In the genomic region with DNA sequence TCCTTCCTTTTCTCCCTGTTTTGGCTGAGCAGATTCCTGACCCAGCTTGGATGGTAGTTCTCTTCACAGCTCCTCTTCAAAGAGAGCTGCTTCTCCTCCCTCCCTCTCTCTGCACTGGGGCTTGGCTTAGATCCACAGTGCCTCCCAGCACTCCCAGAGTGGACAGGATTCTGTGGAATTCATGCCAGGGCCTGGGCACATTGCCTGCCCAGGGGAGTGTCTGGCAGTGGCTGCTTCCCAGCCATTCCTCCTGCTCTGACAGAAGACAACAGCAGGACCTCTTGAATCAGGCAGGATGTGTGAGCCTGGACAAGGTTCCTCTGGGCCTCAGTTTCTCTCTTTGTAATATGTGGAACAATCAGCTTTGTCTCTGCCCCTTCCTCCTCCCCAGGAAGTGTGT, we compare ENCODE assay signal across 8 cellular contexts. TPM values are rescaled to one million over a fixed set of nuclear protein-coding genes. Genes with fewer than 3 reads are reported as not detected.
A peak's percentile ranks its signal among the peaks of the same experiment; 100 is the strongest.
DNase-seq lines count a peak whose midpoint lies in the region; ATAC-seq, FAIRE-seq and TF ChIP-seq lines count a peak whose summit lies in the region.

No MANE protein-coding gene starts in this region.

- no peak overlapping the region for H3K4me3 Mint-ChIP-seq in stimulated activated effector memory CD8-positive, alpha-beta T cell treated with anti-CD3 and anti-CD28 coated beads, Interleukin-12 subunit alpha, Interleukin-12 subunit beta, amount 100 ng/mL, for 72 hours

- ATAC-seq in HepG2 (no peak), HG03354 (IDR thresholded peaks at IDR 0.05; ENCODE audit: poor library complexity, severe bottlenecking, unreplicated experiment) (no peak)
- ATAC-seq in stimulated activated effector memory CD8-positive, alpha-beta T cell treated with anti-CD3 and anti-CD28 coated beads, Interleukin-12 subunit alpha, Interleukin-12 subunit beta, amount 100 ng/mL, for 72 hours, result no peak

- H3K27me3 ChIP-seq in liver (ENCODE audit: control insufficient read depth in 4 of 4, insufficient read depth in 4 of 4, low read length in 3 of 4) (peaks cover 0 to 18% (median 1%) of the 10 kb centered on the region in 4 donors), HepG2 (ENCODE audit: control insufficient read depth in 1 of 2, insufficient read depth in 2 of 2, low read length in 2 of 2) (peaks cover 7 to 35% of the 10 kb centered on the region in 2 experiments; a peak in 4 of 5 replicates), colonic mucosa (no peaks in the 10 kb centered on the region)

- POLR2A ChIA-PET in HepG2 (lab: Yijun Ruan, JAX), result no interaction called here

- H3K79me2 ChIP-seq in HepG2 (ENCODE audit: insufficient read depth, low read length), result no peaks in the 10 kb centered on the region

- H3K4me3 ChIP-seq in liver (ENCODE audit: low read depth in 1 of 3, low read length in 3 of 3) (no peak overlapping the region), HepG2 (replicated peaks in 1 of 3; ENCODE audit: insufficient read depth in 1 of 3, low read depth in 2 of 3, low read length in 3 of 3) (no peak overlapping the region), colonic mucosa (no peak overlapping the region)

- no peak for FAIRE-seq in HepG2 (lab: Jason Lieb, UNC)

- intact Hi-C loops in HepG2 (cut with micrococcal nuclease; ENCODE audit: unreplicated experiment) (no loop called here), colonic mucosa (cut with DNase I) (no loop called here)

- H3K36me3 Mint-ChIP-seq in stimulated activated effector memory CD8-positive, alpha-beta T cell treated with anti-CD3 and anti-CD28 coated beads, Interleukin-12 subunit alpha, Interleukin-12 subunit beta, amount 100 ng/mL, for 72 hours, result no peaks in the 10 kb centered on the region

- TF ChIP-seq EP300 in HepG2 (IDR thresholded peaks at IDR 0.05; ENCODE audit: low read depth in 2 of 2, low read length in 2 of 2) (no peak), HepG2 (CRISPR knock-in tag; IDR thresholded peaks at IDR 0.05; ENCODE audit: borderline replicate concordance) (no peak)

- CTCF ChIA-PET in HepG2 (lab: Yijun Ruan, JAX; ENCODE audit: low intra/inter-chr PET ratio, low total read pairs), result no interaction called here

- H3K4me1 ChIP-seq in liver (ENCODE audit: control insufficient read depth in 4 of 4, insufficient read depth in 4 of 4, low read length in 3 of 4) (peaks cover 5 to 16% (median 8%) of the 10 kb centered on the region in 4 donors), HepG2 (ENCODE audit: insufficient read depth, low read length) (peaks cover 12% of the 10 kb centered on the region), colonic mucosa (peaks cover 13% of the 10 kb centered on the region)

- no peaks in the 10 kb centered on the region for H3K36me3 ChIP-seq in liver (ENCODE audit: control insufficient read depth in 4 of 4, insufficient read depth in 3 of 4, low read depth in 1 of 4, low read length in 3 of 4)
- H3K36me3 ChIP-seq in HepG2 (replicated peaks in 1 of 2; ENCODE audit: control insufficient read depth in 1 of 2, insufficient read depth in 2 of 2, low read length in 2 of 2), result no peaks in the 10 kb centered on the region
- no peaks in the 10 kb centered on the region for H3K36me3 ChIP-seq in colonic mucosa

- in situ Hi-C loops in HepG2 (cut with HindIII; ENCODE audit: extremely low pct_ligation_motif_present, low pct_unique_long_range_greater_than_20kb), result loop anchor here (25.0 kb wide), 1 partner anchor 88 kb away; no protein-coding TSS in a partner anchor

- peaks cover 10% of the 10 kb centered on the region for H3K4me1 Mint-ChIP-seq in stimulated activated effector memory CD8-positive, alpha-beta T cell treated with anti-CD3 and anti-CD28 coated beads, Interleukin-12 subunit alpha, Interleukin-12 subunit beta, amount 100 ng/mL, for 72 hours

- H3K9me3 Mint-ChIP-seq in stimulated activated effector memory CD8-positive, alpha-beta T cell treated with anti-CD3 and anti-CD28 coated beads, Interleukin-12 subunit alpha, Interleukin-12 subunit beta, amount 100 ng/mL, for 72 hours, result no peaks in the 10 kb centered on the region

- no peaks in the 10 kb centered on the region for H3K9me3 ChIP-seq in liver (ENCODE audit: control insufficient read depth in 4 of 4, low read length in 3 of 4)
- H3K9me3 ChIP-seq in HepG2 (ENCODE audit: low read length), result no peaks in the 10 kb centered on the region
- H3K9me3 ChIP-seq in colonic mucosa, result no peaks in the 10 kb centered on the region

- H3K4me2 ChIP-seq in HepG2 (ENCODE audit: low read depth, low read length), result no peak overlapping the region

- TF ChIP-seq CTCF in liver (IDR thresholded peaks at IDR 0.05; ENCODE audit: low read depth, low read length, missing input control), result no peak
- TF ChIP-seq CTCF in HepG2 (CRISPR knock-in tag; IDR thresholded peaks at IDR 0.05), result no peak
- no peak for TF ChIP-seq CTCF in colonic mucosa (IDR thresholded peaks at IDR 0.05)

- H4K20me1 ChIP-seq in HepG2 (ENCODE audit: insufficient read depth, low read length), result no peaks in the 10 kb centered on the region

- no TSS peak for BruUV-seq in HepG2 (replicated peaks; lab: Mats Ljungman, UMichigan)

- no peak overlapping the region for H3K27ac ChIP-seq in liver (ENCODE audit: low read depth in 1 of 2, low read length in 2 of 2)
- no peak overlapping the region for H3K27ac ChIP-seq in HepG2 (ENCODE audit: extremely low read length, insufficient read depth, low read length)
- H3K27ac ChIP-seq in colonic mucosa, result no peak overlapping the region

- no peak for TF ChIP-seq POLR2A in HepG2 (IDR thresholded peaks at IDR 0.05; ENCODE audit: insufficient read depth in 1 of 2, low read depth in 2 of 2, low read length in 2 of 2)

- H3K27ac Mint-ChIP-seq in stimulated activated effector memory CD8-positive, alpha-beta T cell treated with anti-CD3 and anti-CD28 coated beads, Interleukin-12 subunit alpha, Interleukin-12 subunit beta, amount 100 ng/mL, for 72 hours, result no peak overlapping the region

- H3K9ac ChIP-seq in liver (ENCODE audit: low read depth in 1 of 2, low read length in 2 of 2) (no peak overlapping the region), HepG2 (ENCODE audit: insufficient read depth, low read depth, low read length) (no peak overlapping the region), colonic mucosa (ENCODE audit: low read depth in 2 of 2, low read length in 2 of 2) (peak overlapping the region in 1 of 2 donors; percentile 49)

- peak in 1 of 2 donors; percentile 61 for TF ChIP-seq RAD21 in liver (IDR thresholded peaks at IDR 0.05)
- no peak for TF ChIP-seq RAD21 in HepG2 (CRISPR knock-in tag; IDR thresholded peaks at IDR 0.05)

- no peak for DNase-seq in HepG2 (ENCODE audit: low spot score)
- DNase-seq in colonic mucosa, result peak; percentile 74
- DNase-seq in medulla oblongata (ENCODE audit: extremely low spot score), result peak; percentile 87
- no peak for DNase-seq in stimulated activated effector memory CD8-positive, alpha-beta T cell treated with anti-CD3 and anti-CD28 coated beads, Interleukin-12 subunit alpha, Interleukin-12 subunit beta, amount 100 ng/mL, for 72 hours (ENCODE audit: low spot score in 2 of 2)
- no peak for DNase-seq in activated CD4-positive, alpha-beta T cell treated with anti-CD3 and anti-CD28 coated beads, Interleukin-2, amount 50 U/mL, for 48 hours
- DNase-seq in NCI-H82 treated with DMSO at 0.1 percent for 48 hours (lab: John Stamatoyannopoulos, UW; ENCODE audit: unreplicated experiment), result no peak

- H2AFZ ChIP-seq in HepG2 (ENCODE audit: low read length), result no peak overlapping the region

RNA-seq across cellular contexts. Expression of a gene that starts 4.5 kb away (rescaled TPM):
- total RNA-seq in liver, result under 1 TPM; 0.59 to 0.75 TPM
- polyA plus RNA-seq in liver, result under 1 TPM; 0.14 to 0.30 TPM
- not detected in 2 replicates for total RNA-seq in HepG2 (2016; rRNA removed; fragmentation: Illumina TruSeq; extraction: Trizol)
- total RNA-seq in HepG2 (2016; cell fraction: cytosol; rRNA removed; fragmentation: Illumina TruSeq; extraction: Trizol; ENCODE audit: low read depth), result not detected in 2 replicates
- not detected in 2 replicates for total RNA-seq in HepG2 (2016; cell fraction: insoluble cytoplasmic fraction; rRNA removed; fragmentation: Illumina TruSeq; extraction: Trizol)
- total RNA-seq in HepG2 (2016; cell fraction: membrane; rRNA removed; fragmentation: Illumina TruSeq; extraction: Trizol), result not detected in 2 replicates
- not detected in 2 replicates for total RNA-seq in HepG2 (2016; cell fraction: nucleus; rRNA removed; fragmentation: Illumina TruSeq; extraction: Trizol)
- polyA plus RNA-seq in HepG2 (2011; rRNA removed), result not detected in 2 replicates
- polyA plus RNA-seq in HepG2 (2011; cell fraction: cytosol; rRNA removed), result not detected in 2 replicates
- not detected in 2 replicates for polyA plus RNA-seq in HepG2 (2011; cell fraction: nucleus; rRNA removed)
- not detected in 2 replicates for polyA plus RNA-seq in HepG2 (2012)
- polyA plus RNA-seq in HepG2 (2016; cell fraction: cytosol; fragmentation: Illumina TruSeq; extraction: Trizol; ENCODE audit: low read depth), result not detected in 2 replicates
- not detected in 2 replicates for polyA plus RNA-seq in HepG2 (2016; cell fraction: insoluble cytoplasmic fraction; fragmentation: Illumina TruSeq; extraction: Trizol; ENCODE audit: low read depth)
- not detected in 2 replicates for polyA plus RNA-seq in HepG2 (2016; cell fraction: membrane; fragmentation: Illumina TruSeq; extraction: Trizol; ENCODE audit: low read depth)
- polyA plus RNA-seq in HepG2 (2016; cell fraction: nucleus; fragmentation: Illumina TruSeq; extraction: Trizol; ENCODE audit: insufficient read depth, low read depth), result not detected in 2 replicates
- 11.8 TPM in 1 of 2 replicates, not detected in the other for polyA minus RNA-seq in HepG2 (2011; rRNA and poly(A)+ RNA removed; ENCODE audit: low replicate concordance)
- polyA minus RNA-seq in HepG2 (2011; cell fraction: cytosol; rRNA and poly(A)+ RNA removed), result not detected in 2 replicates
- polyA minus RNA-seq in HepG2 (2011; cell fraction: nucleus; rRNA and poly(A)+ RNA removed), result not detected in 2 replicates
- total RNA-seq in colonic mucosa, result 10 to 100 TPM; 62.5 to 66.7 TPM

RNA-seq across cellular contexts. Expression of a gene that starts 9.3 kb away (rescaled TPM):
- total RNA-seq in liver (10 to 100 TPM; 68.9 to 75.0 TPM), HepG2 (2016; rRNA removed; fragmentation: Illumina TruSeq; extraction: Trizol) (26.5 and 49.9 TPM in 2 replicates), colonic mucosa (100 to 1,000 TPM; 132 to 218 TPM)
- polyA plus RNA-seq in liver (10 to 100 TPM; 13.5 to 66.3 TPM), HepG2 (2011; rRNA removed) (25.2 and 29.3 TPM in 2 replicates)
- 10.6 and 10.7 TPM in 2 replicates for total RNA-seq in HepG2 (2016; cell fraction: cytosol; rRNA removed; fragmentation: Illumina TruSeq; extraction: Trizol; ENCODE audit: low read depth)
- 25.5 and 47.5 TPM in 2 replicates for total RNA-seq in HepG2 (2016; cell fraction: insoluble cytoplasmic fraction; rRNA removed; fragmentation: Illumina TruSeq; extraction: Trizol)
- total RNA-seq in HepG2 (2016; cell fraction: membrane; rRNA removed; fragmentation: Illumina TruSeq; extraction: Trizol), result 22.1 and 24.1 TPM in 2 replicates
- 71.1 and 76.3 TPM in 2 replicates for total RNA-seq in HepG2 (2016; cell fraction: nucleus; rRNA removed; fragmentation: Illumina TruSeq; extraction: Trizol)
- polyA plus RNA-seq in HepG2 (2011; cell fraction: cytosol; rRNA removed), result 8.2 and 12.4 TPM in 2 replicates
- polyA plus RNA-seq in HepG2 (2011; cell fraction: nucleus; rRNA removed), result 33.6 and 41.0 TPM in 2 replicates
- polyA plus RNA-seq in HepG2 (2012), result 63.3 and 101 TPM in 2 replicates
- 6.8 and 8.6 TPM in 2 replicates for polyA plus RNA-seq in HepG2 (2016; cell fraction: cytosol; fragmentation: Illumina TruSeq; extraction: Trizol; ENCODE audit: low read depth)
- 96.6 and 122 TPM in 2 replicates for polyA plus RNA-seq in HepG2 (2016; cell fraction: insoluble cytoplasmic fraction; fragmentation: Illumina TruSeq; extraction: Trizol; ENCODE audit: low read depth)
- 13.0 and 14.7 TPM in 2 replicates for polyA plus RNA-seq in HepG2 (2016; cell fraction: membrane; fragmentation: Illumina TruSeq; extraction: Trizol; ENCODE audit: low read depth)
- polyA plus RNA-seq in HepG2 (2016; cell fraction: nucleus; fragmentation: Illumina TruSeq; extraction: Trizol; ENCODE audit: insufficient read depth, low read depth), result 198 and 203 TPM in 2 replicates
- 20.7 and 68.8 TPM in 2 replicates for polyA minus RNA-seq in HepG2 (2011; rRNA and poly(A)+ RNA removed; ENCODE audit: low replicate concordance)
- polyA minus RNA-seq in HepG2 (2011; cell fraction: cytosol; rRNA and poly(A)+ RNA removed), result 15.1 and 21.8 TPM in 2 replicates
- 122 and 130 TPM in 2 replicates for polyA minus RNA-seq in HepG2 (2011; cell fraction: nucleus; rRNA and poly(A)+ RNA removed)

RNA-seq across cellular contexts. Expression of a gene that starts 39.3 kb away (rescaled TPM):
- total RNA-seq in liver (not detected), HepG2 (2016; rRNA removed; fragmentation: Illumina TruSeq; extraction: Trizol) (not detected in 2 replicates), colonic mucosa (not detected)
- polyA plus RNA-seq in liver (not detected), HepG2 (2011; rRNA removed) (not detected in 2 replicates)
- total RNA-seq in HepG2 (2016; cell fraction: cytosol; rRNA removed; fragmentation: Illumina TruSeq; extraction: Trizol; ENCODE audit: low read depth), result not detected in 2 replicates
- not detected in 2 replicates for total RNA-seq in HepG2 (2016; cell fraction: insoluble cytoplasmic fraction; rRNA removed; fragmentation: Illumina TruSeq; extraction: Trizol)
- not detected in 2 replicates for total RNA-seq in HepG2 (2016; cell fraction: membrane; rRNA removed; fragmentation: Illumina TruSeq; extraction: Trizol)
- not detected in 2 replicates for total RNA-seq in HepG2 (2016; cell fraction: nucleus; rRNA removed; fragmentation: Illumina TruSeq; extraction: Trizol)
- not detected in 2 replicates for polyA plus RNA-seq in HepG2 (2011; cell fraction: cytosol; rRNA removed)
- polyA plus RNA-seq in HepG2 (2011; cell fraction: nucleus; rRNA removed), result not detected in 2 replicates
- polyA plus RNA-seq in HepG2 (2012), result not detected in 2 replicates
- polyA plus RNA-seq in HepG2 (2016; cell fraction: cytosol; fragmentation: Illumina TruSeq; extraction: Trizol; ENCODE audit: low read depth), result not detected in 2 replicates
- polyA plus RNA-seq in HepG2 (2016; cell fraction: insoluble cytoplasmic fraction; fragmentation: Illumina TruSeq; extraction: Trizol; ENCODE audit: low read depth), result not detected in 2 replicates
- not detected in 2 replicates for polyA plus RNA-seq in HepG2 (2016; cell fraction: membrane; fragmentation: Illumina TruSeq; extraction: Trizol; ENCODE audit: low read depth)
- polyA plus RNA-seq in HepG2 (2016; cell fraction: nucleus; fragmentation: Illumina TruSeq; extraction: Trizol; ENCODE audit: insufficient read depth, low read depth), result not detected in 2 replicates
- polyA minus RNA-seq in HepG2 (2011; rRNA and poly(A)+ RNA removed; ENCODE audit: low replicate concordance), result not detected in 2 replicates
- polyA minus RNA-seq in HepG2 (2011; cell fraction: cytosol; rRNA and poly(A)+ RNA removed), result not detected in 2 replicates
- polyA minus RNA-seq in HepG2 (2011; cell fraction: nucleus; rRNA and poly(A)+ RNA removed), result not detected in 2 replicates

RNA-seq across cellular contexts. Expression of a gene that starts 46.9 kb away (rescaled TPM):
- total RNA-seq in liver (not detected), HepG2 (2016; rRNA removed; fragmentation: Illumina TruSeq; extraction: Trizol) (not detected in 2 replicates), colonic mucosa (under 1 TPM in 1 of 2 donors, not detected in 1; 0.15 TPM)
- polyA plus RNA-seq in liver (not detected), HepG2 (2011; rRNA removed) (not detected in 2 replicates)
- total RNA-seq in HepG2 (2016; cell fraction: cytosol; rRNA removed; fragmentation: Illumina TruSeq; extraction: Trizol; ENCODE audit: low read depth), result not detected in 2 replicates
- not detected in 2 replicates for total RNA-seq in HepG2 (2016; cell fraction: insoluble cytoplasmic fraction; rRNA removed; fragmentation: Illumina TruSeq; extraction: Trizol)
- not detected in 2 replicates for total RNA-seq in HepG2 (2016; cell fraction: membrane; rRNA removed; fragmentation: Illumina TruSeq; extraction: Trizol)
- not detected in 2 replicates for total RNA-seq in HepG2 (2016; cell fraction: nucleus; rRNA removed; fragmentation: Illumina TruSeq; extraction: Trizol)
- not detected in 2 replicates for polyA plus RNA-seq in HepG2 (2011; cell fraction: cytosol; rRNA removed)
- not detected in 2 replicates for polyA plus RNA-seq in HepG2 (2011; cell fraction: nucleus; rRNA removed)
- not detected in 2 replicates for polyA plus RNA-seq in HepG2 (2012)
- polyA plus RNA-seq in HepG2 (2016; cell fraction: cytosol; fragmentation: Illumina TruSeq; extraction: Trizol; ENCODE audit: low read depth), result not detected in 2 replicates
- not detected in 2 replicates for polyA plus RNA-seq in HepG2 (2016; cell fraction: insoluble cytoplasmic fraction; fragmentation: Illumina TruSeq; extraction: Trizol; ENCODE audit: low read depth)
- polyA plus RNA-seq in HepG2 (2016; cell fraction: membrane; fragmentation: Illumina TruSeq; extraction: Trizol; ENCODE audit: low read depth), result not detected in 2 replicates
- polyA plus RNA-seq in HepG2 (2016; cell fraction: nucleus; fragmentation: Illumina TruSeq; extraction: Trizol; ENCODE audit: insufficient read depth, low read depth), result not detected in 2 replicates
- 0.06 and 0.09 TPM in 2 replicates for polyA minus RNA-seq in HepG2 (2011; rRNA and poly(A)+ RNA removed; ENCODE audit: low replicate concordance)
- not detected in 2 replicates for polyA minus RNA-seq in HepG2 (2011; cell fraction: cytosol; rRNA and poly(A)+ RNA removed)
- polyA minus RNA-seq in HepG2 (2011; cell fraction: nucleus; rRNA and poly(A)+ RNA removed), result not detected in 2 replicates

Comparison
In these comparisons a context has a peak if more than half of its experiments do, and no peak if none do; other contexts are left out.
1. DNase-seq: peak in colonic mucosa (single experiment) and medulla oblongata (single experiment); none in HepG2 (single experiment), stimulated activated effector memory CD8-positive, alpha-beta T cell treated with anti-CD3 and anti-CD28 coated beads, Interleukin-12 subunit alpha, Interleukin-12 subunit beta, amount 100 ng/mL, for 72 hours (0 of 2), activated CD4-positive, alpha-beta T cell treated with anti-CD3 and anti-CD28 coated beads, Interleukin-2, amount 50 U/mL, for 48 hours (0 of 2) and NCI-H82 treated with DMSO at 0.1 percent for 48 hours (single experiment).
2. RNA of a gene that starts 4.5 kb away (total RNA-seq): 62.5 to 66.7 TPM in colonic mucosa; 0.59 to 0.75 TPM in liver and not detected in HepG2; every median in the first group is over 10 times any median in the second.